Comparison of ENCODE assay signal across 3 cellular contexts in the genomic region with DNA sequence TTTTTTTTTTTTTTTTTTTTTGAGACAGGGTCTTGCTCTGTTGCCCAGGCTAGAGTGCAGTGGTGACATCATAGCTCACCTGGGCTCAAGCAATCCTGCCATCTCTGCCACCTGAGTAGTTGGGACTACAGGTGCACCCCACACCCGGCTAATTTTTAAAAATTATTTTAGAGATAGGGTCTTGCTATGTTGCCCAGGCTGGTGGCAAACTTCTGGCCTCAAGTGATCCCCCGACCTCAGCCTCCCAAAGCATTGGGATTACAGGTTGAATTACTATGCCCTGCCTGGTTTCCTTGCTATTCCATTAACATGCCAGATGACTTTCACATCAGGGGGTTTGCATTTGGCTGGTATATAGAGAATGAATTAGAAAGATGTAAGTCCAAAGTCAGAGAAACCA.
A peak's percentile ranks its signal among the peaks of the same experiment; 100 is the strongest.
TF ChIP-seq lines count a peak whose summit lies in the region.

No MANE protein-coding gene starts in this region.

TF ChIP-seq in HepG2, 621 proteins besides CTCF, POLR2A, EP300 and RAD21:
- TF ChIP-seq ZNF121 (CRISPR knock-in tag; IDR thresholded peaks at IDR 0.05) (0 out of 2 replicates have a peak, but pooled peaks have one; percentile 19), POLR2AphosphoS2 (IDR thresholded peaks at IDR 0.05; ENCODE audit: low read depth, low read length) (no peak)

TF ChIP-seq in K562, 482 proteins besides CTCF, POLR2A, EP300 and RAD21:
- TF ChIP-seq ZNF121 (CRISPR knock-in tag; conservative IDR thresholded peaks at IDR 0.05) (peak; percentile 26), HCFC1 (IDR thresholded peaks at IDR 0.05; ENCODE audit: low read depth, low read length) (no peak), HLTF (IDR thresholded peaks at IDR 0.05) (no peak)

TF ChIP-seq in H1, 55 proteins besides CTCF, POLR2A, EP300 and RAD21:
- TF ChIP-seq BCL11A (IDR thresholded peaks at IDR 0.05; ENCODE audit: low read depth in 2 of 2, low read length in 2 of 2) (no peak), KDM1A (IDR thresholded peaks at IDR 0.05; ENCODE audit: borderline replicate concordance, low read length) (peak; percentile 65)
